15 cellular contexts compared by ENCODE assay signal in genomic region chr10:600234-600633, GRCh38.
A peak's percentile ranks its signal among the peaks of the same experiment; 100 is the strongest.
DNase-seq lines count a peak whose midpoint lies in the region; ATAC-seq and TF ChIP-seq lines count a peak whose summit lies in the region.
"Had no signal": no experiment of that assay in that cellular context is flagged by ENCODE, and none has a peak within 500 bp of the region (broad histone marks: within the 10 kb centered on the region; RNA-seq: fewer than 3 reads in every experiment).

No MANE protein-coding gene starts in this region.

- intact Hi-C loops in left ventricle myocardium superior (cut with micrococcal nuclease) (no loop called here), left cardiac atrium (cut with DNase I) (no loop called here), lower lobe of right lung (cut with DNase I) (no loop called here), aorta (cut with DNase I) (no loop called here)

- peak overlapping the region; percentile 6 for H2BK120ac ChIP-seq in trophoblast cell (ENCODE audit: insufficient read depth, low read length, poor library complexity)

- no peak overlapping the region for H2BK5ac ChIP-seq in trophoblast cell (ENCODE audit: low read depth, low read length, poor library complexity)

- H4K91ac ChIP-seq in trophoblast cell (ENCODE audit: low read depth, low read length) = peak overlapping the region; percentile 50

- WGBS in trophoblast cell (ENCODE audit: extremely low coverage, insufficient coverage, insufficient read length) = no CpG with 5 or more reads among the region's 15 CpGs
- WGBS in aorta, 2 donors = 92 to 93% methylated on average over 15 of the region's 15 CpGs

- H2BK12ac ChIP-seq in trophoblast cell (ENCODE audit: low read length) = peak overlapping the region; percentile 72

- no peak overlapping the region for H2AFZ ChIP-seq in trophoblast cell (ENCODE audit: insufficient read depth, low read length, poor library complexity)

- no peaks in the 10 kb centered on the region for H3K27me3 ChIP-seq in lower lobe of right lung (ENCODE audit: low read depth)
- no peaks in the 10 kb centered on the region for H3K27me3 ChIP-seq in trophoblast cell (ENCODE audit: insufficient read depth, low read length)
- H3K27me3 ChIP-seq in aorta (ENCODE audit: control insufficient read depth in 1 of 2, insufficient read depth in 2 of 2, low read length in 1 of 2) = no peaks in the 10 kb centered on the region

- H3K4me3 ChIP-seq in lower lobe of right lung = no peak overlapping the region
- no peak overlapping the region for H3K4me3 ChIP-seq in trophoblast cell (ENCODE audit: low read depth, low read length)
- H3K4me3 ChIP-seq in aorta (ENCODE audit: low read length in 2 of 2) = no peak overlapping the region
- H3K4me3 ChIP-seq: HAP-1 had no signal

- H3K9me3 ChIP-seq in lower lobe of right lung (no peaks in the 10 kb centered on the region), trophoblast cell (ENCODE audit: insufficient read depth, low read depth, low read length) (no peaks in the 10 kb centered on the region), aorta (ENCODE audit: control insufficient read depth, low read length) (no peaks in the 10 kb centered on the region)
- H3K9me3 ChIP-seq: HAP-1 had no signal

- H3K36me3 ChIP-seq in lower lobe of right lung (no peaks in the 10 kb centered on the region), trophoblast cell (ENCODE audit: control insufficient read depth in 1 of 2, insufficient read depth in 2 of 2, low read length in 2 of 2) (no peaks in the 10 kb centered on the region), aorta (ENCODE audit: control insufficient read depth in 1 of 2, insufficient read depth in 2 of 2, low read length in 1 of 2) (no peaks in the 10 kb centered on the region)
- H3K36me3 ChIP-seq: HAP-1 had no signal

- H3K4me2 ChIP-seq in trophoblast cell (ENCODE audit: low read length) = no peak overlapping the region

- DNase-seq in left ventricle myocardium superior = no peak
- DNase-seq in left cardiac atrium = no peak
- no peak for DNase-seq in lower lobe of right lung
- no peak for DNase-seq in trophoblast cell
- peak; percentile 33 to 75 for DNase-seq in aorta
- no peak for DNase-seq in NCI-H2171 treated with DMSO at 0.1 percent for 48 hours (lab: John Stamatoyannopoulos, UW)
- no peak for DNase-seq in NAMALWA (ENCODE audit: low spot score)
- DNase-seq: COR-L47, NCI-H1694, NCI-H2107, NCI-H748 treated with DMSO at 0.1 percent for 48 hours had no signal

- peak overlapping the region; percentile 45 for H3K18ac ChIP-seq in trophoblast cell (ENCODE audit: low read length)

- H4K8ac ChIP-seq in trophoblast cell (ENCODE audit: low read depth, low read length) = no peak overlapping the region

- ATAC-seq in left ventricle myocardium superior (peak; percentile 7), left cardiac atrium (no peak), lower lobe of right lung (no peak), aorta (ENCODE audit: low FRiP score) (no peak), HG03095 (IDR thresholded peaks at IDR 0.05; ENCODE audit: unreplicated experiment) (no peak)

- peaks cover 16% of the 10 kb centered on the region for H3K79me2 ChIP-seq in trophoblast cell (ENCODE audit: control insufficient read depth, insufficient read depth, low read length, poor library complexity)

- no peak for TF ChIP-seq CTCF in lower lobe of right lung (IDR thresholded peaks at IDR 0.05)

- H3K23ac ChIP-seq in trophoblast cell (ENCODE audit: low read length) = no peak overlapping the region

- peak overlapping the region; percentile 10 for H3K14ac ChIP-seq in trophoblast cell (ENCODE audit: low read length)

- peak overlapping the region; percentile 26 for H3K4ac ChIP-seq in trophoblast cell (ENCODE audit: low read depth, low read length)

- H3K4me1 ChIP-seq in lower lobe of right lung (peaks cover 23% of the 10 kb centered on the region), trophoblast cell (ENCODE audit: control insufficient read depth in 1 of 2, insufficient read depth in 2 of 2, low read length in 2 of 2) (peaks cover 36 to 43% of the 10 kb centered on the region in 2 experiments), aorta (ENCODE audit: control insufficient read depth in 1 of 2, insufficient read depth in 2 of 2, low read length in 2 of 2) (no peaks in the 10 kb centered on the region)
- H3K4me1 ChIP-seq: HAP-1 had no signal

- no peak overlapping the region for H3K9ac ChIP-seq in trophoblast cell (ENCODE audit: low read length)

- H3K79me1 ChIP-seq in trophoblast cell (ENCODE audit: low read length) = peaks cover 29% of the 10 kb centered on the region

- H3K27ac ChIP-seq in lower lobe of right lung (peak overlapping the region; percentile 53), trophoblast cell (ENCODE audit: low read depth, low read length) (no peak overlapping the region), aorta (ENCODE audit: low read depth in 1 of 2, low read length in 2 of 2) (peak overlapping the region; percentile 91 to 95)
- H3K27ac ChIP-seq: 22Rv1, C4-2B had no signal

- no peak overlapping the region for H4K12ac ChIP-seq in trophoblast cell (ENCODE audit: low read depth, low read length)

- peak overlapping the region; percentile 1 for H2AK5ac ChIP-seq in trophoblast cell (ENCODE audit: low read length)

Comparison
In these comparisons a context has a peak if more than half of its experiments do, and no peak if none do; other contexts are left out.
1. DNase-seq: peak in aorta (2 of 2); none in left ventricle myocardium superior (single experiment), left cardiac atrium (single experiment), lower lobe of right lung (single experiment), trophoblast cell (0 of 2), NCI-H2171 treated with DMSO at 0.1 percent for 48 hours (single experiment) and NAMALWA (single experiment).